In genomic region chr19:47230921-47231214, GRCh38 we compare ENCODE assay signal across 8 cellular contexts. TPM values are rescaled to one million over a fixed set of nuclear protein-coding genes. Genes with fewer than 3 reads are reported as not detected.
A peak's percentile ranks its signal among the peaks of the same experiment; 100 is the strongest.
DNase-seq lines count a peak whose midpoint lies in the region; ATAC-seq and TF ChIP-seq lines count a peak whose summit lies in the region.

A gene with protein sequence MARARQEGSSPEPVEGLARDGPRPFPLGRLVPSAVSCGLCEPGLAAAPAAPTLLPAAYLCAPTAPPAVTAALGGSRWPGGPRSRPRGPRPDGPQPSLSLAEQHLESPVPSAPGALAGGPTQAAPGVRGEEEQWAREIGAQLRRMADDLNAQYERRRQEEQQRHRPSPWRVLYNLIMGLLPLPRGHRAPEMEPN (minus strand): TSS chr19:47231199. CDS start chr19:47228431, 2,768 bp downstream.

- no peak within 1 kb of the TSS; the same call in 1 of the 2 replicates for H3K27ac ChIP-seq in SJCRH30
- H3K27ac ChIP-seq in rectal smooth muscle tissue (ENCODE audit: low read depth, low read length) = peak within 1 kb of the TSS; percentile 100

- no peak for TF ChIP-seq CTCF in fibroblast of mammary gland (conservative IDR thresholded peaks at IDR 0.05; ENCODE audit: control insufficient read depth, insufficient read depth, low read depth, low read length)

- peak; percentile 7 for ATAC-seq in GM18520 (IDR thresholded peaks at IDR 0.05; ENCODE audit: unreplicated experiment)
- no peak for ATAC-seq in HG03354 (IDR thresholded peaks at IDR 0.05; ENCODE audit: poor library complexity, severe bottlenecking, unreplicated experiment)
- ATAC-seq in HG02870 (IDR thresholded peaks at IDR 0.05; ENCODE audit: unreplicated experiment) = no peak

- H3K4me1 ChIP-seq in SJCRH30 (peaks cover 25% of the 10 kb centered on the region; the same call in 1 of the 2 replicates), rectal smooth muscle tissue (ENCODE audit: control insufficient read depth, insufficient read depth, low read length) (peaks cover 27% of the 10 kb centered on the region)

- H3K9me3 ChIP-seq in SJCRH30 (replicated peaks) = no peaks in the 10 kb centered on the region

- H3K9ac ChIP-seq in rectal smooth muscle tissue (ENCODE audit: low read length) = peak within 1 kb of the TSS; percentile 70

- peaks cover 8% of the 10 kb centered on the region; the same call in 1 of the 2 replicates for H3K27me3 ChIP-seq in SJCRH30
- no peaks in the 10 kb centered on the region for H3K27me3 ChIP-seq in rectal smooth muscle tissue (ENCODE audit: control insufficient read depth, insufficient read depth, low read length)

- no peak for DNase-seq in SJCRH30
- no peak for DNase-seq in fibroblast of mammary gland (ENCODE audit: low read depth)
- DNase-seq in NCI-H1417 (lab: John Stamatoyannopoulos, UW) = no peak
- no peak for DNase-seq in kidney tubule cell (ENCODE audit: low spot score)

- H3K4me3 ChIP-seq in SJCRH30 (peak within 1 kb of the TSS; percentile 62), fibroblast of mammary gland (ENCODE audit: control insufficient read depth, low read depth, low read length) (peak within 1 kb of the TSS; percentile 93), rectal smooth muscle tissue (ENCODE audit: low read length) (peak within 1 kb of the TSS; percentile 80)

- H3K36me3 ChIP-seq in SJCRH30 (no peaks in the 10 kb centered on the region), rectal smooth muscle tissue (ENCODE audit: control insufficient read depth, insufficient read depth, low read length) (no peaks in the 10 kb centered on the region)

RNA-seq across cellular contexts. Expression of the gene that starts here (rescaled TPM):
- 1.7 and 2.3 TPM in 2 replicates for total RNA-seq in SJCRH30 (2014; rRNA removed; shearing (Covaris generic))
